ENCODE assay signal across 8 cellular contexts in the genomic region with DNA sequence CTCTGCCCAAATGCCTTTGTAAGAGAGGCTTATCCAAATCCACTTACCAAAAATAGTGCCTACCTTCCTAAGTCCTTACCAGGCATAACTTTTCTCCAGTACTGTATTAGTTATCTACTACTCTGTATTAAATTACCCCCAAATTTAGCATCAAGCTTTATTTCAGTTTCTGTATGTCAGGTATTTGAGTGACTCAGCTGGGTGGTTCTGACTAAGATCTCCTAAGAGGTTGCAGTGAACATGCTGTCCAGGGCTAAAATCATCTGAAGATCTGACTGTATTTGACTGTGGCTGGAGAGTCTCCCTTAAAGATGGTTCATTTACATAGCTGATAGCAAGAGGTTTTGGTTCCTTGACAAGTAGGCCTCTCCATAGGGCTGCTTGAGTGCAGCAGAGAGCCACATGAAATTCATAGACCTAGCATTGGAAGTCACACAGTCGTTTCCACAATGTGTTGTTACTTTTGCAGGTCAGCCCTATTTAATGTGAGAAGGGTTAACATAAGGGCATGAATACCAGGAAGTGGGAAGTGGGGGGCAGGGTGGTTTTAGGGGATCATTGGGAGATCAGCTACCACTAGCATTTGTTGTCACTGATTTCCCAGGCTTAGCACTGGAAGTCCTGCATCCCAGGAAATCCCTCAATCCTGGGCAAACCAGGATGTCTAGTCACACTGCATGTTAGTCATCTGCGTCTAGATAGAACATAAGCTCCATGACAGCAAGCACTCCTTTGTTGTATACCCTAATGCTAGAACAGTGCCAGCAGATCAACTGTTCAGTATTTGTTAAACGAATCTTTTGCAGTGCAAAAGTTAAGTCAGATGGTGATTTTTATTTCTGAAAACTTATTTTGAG. TPM values are rescaled to one million over a fixed set of nuclear protein-coding genes. Genes with fewer than 3 reads are reported as not detected.
DNase-seq lines count a peak whose midpoint lies in the region; ATAC-seq lines count a peak whose summit lies in the region.

No MANE protein-coding gene starts in this region.

- peaks cover 13% of the 10 kb centered on the region for H3K36me3 Mint-ChIP-seq in activated naive CD4-positive, alpha-beta T cell treated with anti-CD3 and anti-CD28 coated beads, Interleukin-2, amount 50 U/mL, for 24 hours

- H3K27me3 Mint-ChIP-seq in activated naive CD4-positive, alpha-beta T cell treated with anti-CD3 and anti-CD28 coated beads, Interleukin-2, amount 50 U/mL, for 24 hours = no peaks in the 10 kb centered on the region

- in situ Hi-C loops in KBM-7 (cut with MboI; ENCODE audit: low pct_unique_long_range_greater_than_20kb, low sequenced_read_pairs) = no loop called here

- H3K4me3 Mint-ChIP-seq in activated naive CD4-positive, alpha-beta T cell treated with anti-CD3 and anti-CD28 coated beads, Interleukin-2, amount 50 U/mL, for 24 hours = peak overlapping the region; percentile 99

- no peaks in the 10 kb centered on the region for H3K9me3 Mint-ChIP-seq in activated naive CD4-positive, alpha-beta T cell treated with anti-CD3 and anti-CD28 coated beads, Interleukin-2, amount 50 U/mL, for 24 hours

- peak; percentile 50 for DNase-seq in Daoy (ENCODE audit: low read depth)
- DNase-seq in kidney glomerular epithelial cell (lab: John Stamatoyannopoulos, UW) = peak; percentile 66
- DNase-seq in KBM-7 = no peak
- DNase-seq in NCI-H1417 (lab: John Stamatoyannopoulos, UW) = no peak
- DNase-seq in H4 (ENCODE audit: low spot score) = no peak

- ATAC-seq in GM19468 (IDR thresholded peaks at IDR 0.05; ENCODE audit: extremely low read depth, unreplicated experiment) (peak; percentile 77), HG03469 (IDR thresholded peaks at IDR 0.05; ENCODE audit: unreplicated experiment) (peak; percentile 82)

- peaks cover 81% of the 10 kb centered on the region for H3K4me1 Mint-ChIP-seq in activated naive CD4-positive, alpha-beta T cell treated with anti-CD3 and anti-CD28 coated beads, Interleukin-2, amount 50 U/mL, for 24 hours

- peak overlapping the region; percentile 93 for H3K27ac Mint-ChIP-seq in activated naive CD4-positive, alpha-beta T cell treated with anti-CD3 and anti-CD28 coated beads, Interleukin-2, amount 50 U/mL, for 24 hours

RNA-seq across cellular contexts. Expression of gene ZNF622, which starts 2.0 kb away (rescaled TPM):
- 72.1 and 74.4 TPM in 2 replicates for total RNA-seq in Daoy (2014; rRNA removed; shearing (Covaris generic))
- total RNA-seq in H4 (2014; rRNA removed; shearing (Covaris generic)) = 55.0 and 55.8 TPM in 2 replicates

Comparison
In these comparisons a context has a peak if more than half of its experiments do, and no peak if none do; other contexts are left out.
1. DNase-seq: peak in Daoy (single experiment) and kidney glomerular epithelial cell (single experiment); none in KBM-7 (single experiment), NCI-H1417 (0 of 3) and H4 (single experiment).